Comparison of ENCODE assay signal across 8 cellular contexts in genomic region chr10:117216611-117217195, GRCh38. TPM values are rescaled to one million over a fixed set of nuclear protein-coding genes. Genes with fewer than 3 reads are reported as not detected.
DNase-seq lines count a peak whose midpoint lies in the region; ATAC-seq and TF ChIP-seq lines count a peak whose summit lies in the region.

No MANE protein-coding gene starts in this region.

- intact Hi-C loops in CD4-positive, alpha-beta memory T cell (cut with micrococcal nuclease), result loop anchor here (1.0 to 5.0 kb wide), 3 partner anchors 104 to 226 kb away; partner anchors contain the start of gene PDZD8

- H3K4me1 ChIP-seq in CD4-positive, alpha-beta memory T cell (ENCODE audit: insufficient read depth, low read length), result peaks cover 12% of the 10 kb centered on the region
- H3K4me1 ChIP-seq in neutrophil (ENCODE audit: control insufficient read depth in 1 of 2, insufficient read depth in 1 of 2, low read depth in 1 of 2, low read length in 1 of 2), result peaks cover 52 to 62% of the 10 kb centered on the region in 2 experiments

- peak overlapping the region; percentile 42 to 72 for H3K4me3 ChIP-seq in CD4-positive, alpha-beta memory T cell (ENCODE audit: low read length in 2 of 2)
- peak overlapping the region; percentile 83 to 92 for H3K4me3 ChIP-seq in neutrophil (ENCODE audit: low read depth in 1 of 2, low read length in 1 of 2)

- H3K27me3 Mint-ChIP-seq in CD4-positive, alpha-beta memory T cell, result peaks cover 9 to 20% of the 10 kb centered on the region in 2 donors

- CTCF ChIA-PET in CD4-positive, alpha-beta memory T cell (lab: Charles Lee; ENCODE audit: partially characterized antibody), result interaction anchor here (0.7 to 4.2 kb wide), 51 partner anchors 9 to 1242 kb away, joined by 3 to 70 read pairs (median 4); partner anchors contain the start of gene KCNK18

- peak; percentile 99 for TF ChIP-seq CTCF in neutrophil (IDR thresholded peaks at IDR 0.05)

- ATAC-seq in GM19395 (IDR thresholded peaks at IDR 0.05; ENCODE audit: unreplicated experiment) (peak; percentile 86), HG03571 (IDR thresholded peaks at IDR 0.05; ENCODE audit: unreplicated experiment) (peak; percentile 78)

- H3K27me3 ChIP-seq in CD4-positive, alpha-beta memory T cell (ENCODE audit: insufficient read depth, low read length), result peaks cover 4% of the 10 kb centered on the region
- no peaks in the 10 kb centered on the region for H3K27me3 ChIP-seq in neutrophil

- H3K9me3 Mint-ChIP-seq in CD4-positive, alpha-beta memory T cell, result peaks cover 2 to 21% (median 8%) of the 10 kb centered on the region in 8 donors

- H3K9me3 ChIP-seq in CD4-positive, alpha-beta memory T cell (ENCODE audit: control insufficient read depth in 1 of 2, low read length in 2 of 2), result peaks cover 0 to 3% of the 10 kb centered on the region in 2 donors
- H3K9me3 ChIP-seq in neutrophil, result no peaks in the 10 kb centered on the region

- no peak overlapping the region for H3K27ac Mint-ChIP-seq in CD4-positive, alpha-beta memory T cell

- H3K27ac ChIP-seq in CD4-positive, alpha-beta memory T cell (ENCODE audit: low read depth, low read length), result no peak overlapping the region
- peak overlapping the region; percentile 65 for H3K27ac ChIP-seq in neutrophil

- H3K4me3 Mint-ChIP-seq in CD4-positive, alpha-beta memory T cell, result peak overlapping the region; percentile 70 to 81 (median 77)

- peaks cover 1 to 11% (median 8%) of the 10 kb centered on the region in 4 donors for H3K4me1 Mint-ChIP-seq in CD4-positive, alpha-beta memory T cell

- H3K36me3 ChIP-seq in CD4-positive, alpha-beta memory T cell (ENCODE audit: insufficient read depth, low read length), result no peaks in the 10 kb centered on the region
- H3K36me3 ChIP-seq in neutrophil, result no peaks in the 10 kb centered on the region

- peak in 4 of 5 donors; percentile 52 to 63 (median 60) for DNase-seq in CD4-positive, alpha-beta memory T cell
- peak; percentile 63 for DNase-seq in RKO (ENCODE audit: low spot score)
- peak; percentile 90 for DNase-seq in activated effector memory CD4-positive, alpha-beta T cell treated with anti-CD3 and anti-CD28 coated beads, Interleukin-2, amount 50 U/mL, for 16 hours
- peak; percentile 29 for DNase-seq in foreskin melanocyte
- peak; percentile 13 for DNase-seq in stromal cell of bone marrow (ENCODE audit: low read depth)

- no peaks in the 10 kb centered on the region for H3K36me3 Mint-ChIP-seq in CD4-positive, alpha-beta memory T cell

- POLR2A ChIA-PET in CD4-positive, alpha-beta memory T cell (lab: Charles Lee; ENCODE audit: partially characterized antibody), result interaction anchor here (1.0 to 1.4 kb wide), 2 partner anchors 102 to 158 kb away, joined by 3 to 4 read pairs; no protein-coding TSS in a partner anchor

RNA-seq across cellular contexts. Expression of gene KCNK18, which starts 19.4 kb away (rescaled TPM):
- not detected for total RNA-seq in CD4-positive, alpha-beta memory T cell
- polyA plus RNA-seq in CD4-positive, alpha-beta memory T cell, result not detected

RNA-seq across cellular contexts. Expression of gene SLC18A2, which starts 24.2 kb away (rescaled TPM):
- total RNA-seq in CD4-positive, alpha-beta memory T cell, result under 1 TPM; 0.22 to 0.38 TPM
- under 1 TPM; 0.91 to 0.94 TPM for polyA plus RNA-seq in CD4-positive, alpha-beta memory T cell

Comparison
In these comparisons a context has a peak if more than half of its experiments do, and no peak if none do; other contexts are left out.
1. DNase-seq: peak in every context shown above with its lines; median percentile 90 in activated effector memory CD4-positive, alpha-beta T cell treated with anti-CD3 and anti-CD28 coated beads, Interleukin-2, amount 50 U/mL, for 16 hours; 63 in RKO; 60 in CD4-positive, alpha-beta memory T cell; 29 in foreskin melanocyte; 13 in stromal cell of bone marrow.